9 cellular contexts compared by ENCODE assay signal in genomic region chr13:91347996-91348905, GRCh38. TPM values are rescaled to one million over a fixed set of nuclear protein-coding genes. Genes with fewer than 3 reads are reported as not detected.
DNase-seq lines count a peak whose midpoint lies in the region; ATAC-seq and TF ChIP-seq lines count a peak whose summit lies in the region.
"Had no signal": no experiment of that assay in that cellular context is flagged by ENCODE, and none has a peak within 500 bp of the region (broad histone marks: within the 10 kb centered on the region; RNA-seq: fewer than 3 reads in every experiment).

No MANE protein-coding gene starts in this region.

- TF ChIP-seq CTCF in WTC11 (IDR thresholded peaks at IDR 0.05) = no peak
- no peak for TF ChIP-seq CTCF in breast epithelium (IDR thresholded peaks at IDR 0.05)

- H3K36me3 Mint-ChIP-seq in WTC11 = peaks cover 44% of the 10 kb centered on the region

- H3K9ac ChIP-seq in BLaER1 treated with 17β-estradiol and CSF1 and Interleukin-3, amounts not matched to agents 10 nM and 100 nM = peak overlapping the region; percentile 98 to 100 (median 100)

- peak overlapping the region in 10 of 11 experiments; percentile 42 to 97 (median 90); a peak in 18 of 22 replicates for H3K4me2 ChIP-seq in BLaER1 treated with 17β-estradiol and CSF1 and Interleukin-3, amounts not matched to agents 10 nM and 100 nM

- POLR2A ChIA-PET in WTC11 (lab: Charles Lee) = no interaction called here

- H3K27ac ChIP-seq in BLaER1 treated with 17β-estradiol and CSF1 and Interleukin-3, amounts not matched to agents 10 nM and 100 nM = peak overlapping the region; percentile 92 to 100 (median 99)
- H3K27ac ChIP-seq in breast epithelium = peak overlapping the region; percentile 95 to 98

- peaks cover 16 to 40% (median 36%) of the 10 kb centered on the region in 10 experiments for H3K4me1 ChIP-seq in BLaER1 treated with 17β-estradiol and CSF1 and Interleukin-3, amounts not matched to agents 10 nM and 100 nM
- H3K4me1 ChIP-seq in breast epithelium = peaks cover 0 to 6% of the 10 kb centered on the region in 2 donors

- intact Hi-C loops in breast epithelium (cut with DNase I; ENCODE audit: low total_unique reads) = loop anchor here (5.0 kb wide), 1 partner anchor 216 kb away; no protein-coding TSS in a partner anchor

- no peak for TF ChIP-seq POLR2A in breast epithelium (IDR thresholded peaks at IDR 0.05)

- H3K9me3 Mint-ChIP-seq in WTC11 = no peaks in the 10 kb centered on the region
- H3K9me3 Mint-ChIP-seq: T-helper 1 cell treated with Interleukin-12 subunit alpha and Interleukin-12 subunit beta and Interleukin-4 antibody, amounts not matched to agents 30 μg/mL and 1 μg/mL, for 36 hours had no signal

- 0 out of 2 replicates have a peak, but pooled peaks cover 3% of the 10 kb centered on the region for H3K27me3 Mint-ChIP-seq in WTC11 (ENCODE audit: low read depth)

- H3K9me3 ChIP-seq in BLaER1 treated with 17β-estradiol and CSF1 and Interleukin-3, amounts not matched to agents 10 nM and 100 nM (replicated peaks in 1 of 11) = no peaks in the 10 kb centered on the region
- no peaks in the 10 kb centered on the region for H3K9me3 ChIP-seq in breast epithelium

- peaks cover 33 to 43% (median 40%) of the 10 kb centered on the region in 11 experiments; a peak in 21 of 22 replicates for H3K36me3 ChIP-seq in BLaER1 treated with 17β-estradiol and CSF1 and Interleukin-3, amounts not matched to agents 10 nM and 100 nM
- no peaks in the 10 kb centered on the region for H3K36me3 ChIP-seq in breast epithelium

- peaks cover 41% of the 10 kb centered on the region for H3K4me1 Mint-ChIP-seq in WTC11

- no peak overlapping the region for H3K27ac Mint-ChIP-seq in WTC11

- peak; percentile 19 for DNase-seq in WTC11 (ENCODE audit: low spot score)
- peak; percentile 31 to 53 for DNase-seq in breast epithelium (ENCODE audit: low spot score in 2 of 2)
- peak; percentile 35 for DNase-seq in kidney tubule cell (ENCODE audit: low spot score)
- DNase-seq in stimulated activated CD4-positive, alpha-beta T cell treated with anti-CD3 and anti-CD28 coated beads, Interleukin-1b, Interleukin-23, amount 100 ng/mL, for 4 hours (ENCODE audit: low read depth in 2 of 2) = peak; percentile 78 to 85
- DNase-seq in kidney glomerular epithelial cell (lab: John Stamatoyannopoulos, UW) = no peak

- peak overlapping the region; percentile 90 to 99 (median 97) for H3K4me3 ChIP-seq in BLaER1 treated with 17β-estradiol and CSF1 and Interleukin-3, amounts not matched to agents 10 nM and 100 nM
- peak overlapping the region; percentile 78 to 96 (median 96) for H3K4me3 ChIP-seq in breast epithelium

- no peaks in the 10 kb centered on the region for H3K27me3 ChIP-seq in BLaER1 treated with 17β-estradiol and CSF1 and Interleukin-3, amounts not matched to agents 10 nM and 100 nM
- H3K27me3 ChIP-seq in breast epithelium = no peaks in the 10 kb centered on the region

- H4K20me1 ChIP-seq in BLaER1 treated with 17β-estradiol and CSF1 and Interleukin-3, amounts not matched to agents 10 nM and 100 nM = peaks cover 30 to 51% (median 41%) of the 10 kb centered on the region in 11 experiments; a peak in 21 of 22 replicates

- CTCF ChIA-PET in WTC11 (lab: Charles Lee) = no interaction called here

- no peak overlapping the region for H3K4me3 Mint-ChIP-seq in WTC11

- ATAC-seq in GM19351 (IDR thresholded peaks at IDR 0.05; ENCODE audit: unreplicated experiment) (peak; percentile 26), HG03457 (IDR thresholded peaks at IDR 0.05; ENCODE audit: unreplicated experiment) (peak; percentile 22), WTC11 (peak; percentile 36)

TF ChIP-seq in WTC11, 78 proteins besides CTCF, POLR2A, EP300 and RAD21 (continues in another document):
- no peak for TF ChIP-seq MYBL2 (CRISPR knock-in tag; IDR thresholded peaks at IDR 0.05)
- TF ChIP-seq GRHL2 (CRISPR knock-in tag; IDR thresholded peaks at IDR 0.05; ENCODE audit: insufficient replicate concordance, severe bottlenecking) = no peak
- TF ChIP-seq ZNF416 (CRISPR knock-in tag; IDR thresholded peaks at IDR 0.05) = peak; percentile 94
- peak; percentile 51; the same call in 1 of the 2 replicates for TF ChIP-seq ETV6 (CRISPR knock-in tag; IDR thresholded peaks at IDR 0.05)
- no peak for TF ChIP-seq ERG (CRISPR knock-in tag; IDR thresholded peaks at IDR 0.05)
- TF ChIP-seq ZNF512 (CRISPR knock-in tag; IDR thresholded peaks at IDR 0.05; ENCODE audit: borderline replicate concordance) = no peak
- 0 out of 2 replicates have a peak, but pooled peaks have one; percentile 44 for TF ChIP-seq NFATC4 (CRISPR knock-in tag; IDR thresholded peaks at IDR 0.05)
- no peak for TF ChIP-seq NFE2L1 (CRISPR knock-in tag; IDR thresholded peaks at IDR 0.05)
- TF ChIP-seq TEAD4 (CRISPR knock-in tag; IDR thresholded peaks at IDR 0.05) = no peak
- no peak for TF ChIP-seq ZNF232 (CRISPR knock-in tag; IDR thresholded peaks at IDR 0.05)
- TF ChIP-seq TP53 (CRISPR knock-in tag; IDR thresholded peaks at IDR 0.05) = no peak
- TF ChIP-seq HMGXB4 (CRISPR knock-in tag; IDR thresholded peaks at IDR 0.05) = no peak; the same call in 1 of the 2 replicates
- no peak for TF ChIP-seq CBFB (CRISPR knock-in tag; IDR thresholded peaks at IDR 0.05; ENCODE audit: low read depth)
- 0 out of 2 replicates have a peak, but pooled peaks have one; percentile 1 for TF ChIP-seq KAT7 (CRISPR knock-in tag; IDR thresholded peaks at IDR 0.05; ENCODE audit: borderline replicate concordance)

RNA-seq across cellular contexts. Expression of gene MIR17HG, which starts 0.8 kb away (rescaled TPM):
- total RNA-seq in WTC11 (2021) = 33.4 to 37.1 TPM (median 36.7 TPM) in 3 replicates
- total RNA-seq in breast epithelium = 1 to 10 TPM; 1.9 to 6.7 (median 6.6) TPM

RNA-seq across cellular contexts. Expression of gene GPC5, which starts 50.2 kb away (rescaled TPM):
- total RNA-seq in WTC11 (2021) (0.46 to 0.89 TPM (median 0.50 TPM) in 3 replicates), breast epithelium (under 1 TPM in 2 of 3 donors, not detected in 1; 0.88 to 0.98 TPM)
